In genomic region chr2:110134025-110134424, GRCh38 we compare ENCODE assay signal across 16 cellular contexts. TPM values are rescaled to one million over a fixed set of nuclear protein-coding genes. Genes with fewer than 3 reads are reported as not detected.
A peak's percentile ranks its signal among the peaks of the same experiment; 100 is the strongest.
DNase-seq lines count a peak whose midpoint lies in the region; ATAC-seq lines count a peak whose summit lies in the region.
"Had no signal": no experiment of that assay in that cellular context is flagged by ENCODE, and none has a peak within 500 bp of the region (broad histone marks: within the 10 kb centered on the region; RNA-seq: fewer than 3 reads in every experiment).

No MANE protein-coding gene starts in this region.

- no peaks in the 10 kb centered on the region for H3K4me1 Mint-ChIP-seq in activated T-cell treated with anti-CD3 and anti-CD28 coated beads, Interleukin-2, amount 50 U/mL, for 4 hours (ENCODE audit: low read depth)
- H3K4me1 Mint-ChIP-seq in activated naive CD4-positive, alpha-beta T cell treated with anti-CD3 and anti-CD28 coated beads, Interleukin-2, amount 50 U/mL, for 24 hours: peaks cover 3% of the 10 kb centered on the region
- no peaks in the 10 kb centered on the region for H3K4me1 Mint-ChIP-seq in stimulated activated effector memory CD8-positive, alpha-beta T cell treated with anti-CD3 and anti-CD28 coated beads, Interleukin-12 subunit alpha, Interleukin-12 subunit beta, amount 100 ng/mL, for 72 hours
- H3K4me1 Mint-ChIP-seq: CD4-positive, alpha-beta memory T cell; GM23338; H9 had no signal

- H3K36me3 Mint-ChIP-seq in activated T-cell treated with anti-CD3 and anti-CD28 coated beads, Interleukin-2, amount 50 U/mL, for 4 hours (ENCODE audit: insufficient read depth): peaks cover 5% of the 10 kb centered on the region
- peaks cover 5% of the 10 kb centered on the region for H3K36me3 Mint-ChIP-seq in activated naive CD4-positive, alpha-beta T cell treated with anti-CD3 and anti-CD28 coated beads, Interleukin-2, amount 50 U/mL, for 24 hours
- H3K36me3 Mint-ChIP-seq in stimulated activated effector memory CD8-positive, alpha-beta T cell treated with anti-CD3 and anti-CD28 coated beads, Interleukin-12 subunit alpha, Interleukin-12 subunit beta, amount 100 ng/mL, for 72 hours: no peaks in the 10 kb centered on the region

- no peak overlapping the region for H3K4me3 Mint-ChIP-seq in activated T-cell treated with anti-CD3 and anti-CD28 coated beads, Interleukin-2, amount 50 U/mL, for 4 hours
- H3K4me3 Mint-ChIP-seq in activated naive CD4-positive, alpha-beta T cell treated with anti-CD3 and anti-CD28 coated beads, Interleukin-2, amount 50 U/mL, for 24 hours: no peak overlapping the region
- no peak overlapping the region for H3K4me3 Mint-ChIP-seq in stimulated activated effector memory CD8-positive, alpha-beta T cell treated with anti-CD3 and anti-CD28 coated beads, Interleukin-12 subunit alpha, Interleukin-12 subunit beta, amount 100 ng/mL, for 72 hours
- H3K4me3 Mint-ChIP-seq: CD4-positive, alpha-beta memory T cell; GM23338; H9 had no signal

- peaks cover 29% of the 10 kb centered on the region for H3K9me3 Mint-ChIP-seq in activated T-cell treated with anti-CD3 and anti-CD28 coated beads, Interleukin-2, amount 50 U/mL, for 4 hours
- peaks cover 7% of the 10 kb centered on the region for H3K9me3 Mint-ChIP-seq in activated naive CD4-positive, alpha-beta T cell treated with anti-CD3 and anti-CD28 coated beads, Interleukin-2, amount 50 U/mL, for 24 hours
- peaks cover 5% of the 10 kb centered on the region for H3K9me3 Mint-ChIP-seq in stimulated activated effector memory CD8-positive, alpha-beta T cell treated with anti-CD3 and anti-CD28 coated beads, Interleukin-12 subunit alpha, Interleukin-12 subunit beta, amount 100 ng/mL, for 72 hours

- DNase-seq in activated T-cell treated with anti-CD3 and anti-CD28 coated beads, Interleukin-2, amount 50 U/mL, for 4 hours: no peak
- DNase-seq in activated T-cell treated with anti-CD3 and anti-CD28 coated beads, Interleukin-2, amount 50 U/mL, for 1 hour: no peak
- no peak for DNase-seq in activated naive CD4-positive, alpha-beta T cell treated with anti-CD3 and anti-CD28 coated beads, Interleukin-2, amount 50 U/mL, for 16 hours
- no peak for DNase-seq in stimulated activated effector memory CD8-positive, alpha-beta T cell treated with anti-CD3 and anti-CD28 coated beads, Interleukin-12 subunit alpha, Interleukin-12 subunit beta, amount 100 ng/mL, for 72 hours (ENCODE audit: low spot score in 2 of 2)
- DNase-seq: C1 segment of cervical spinal cord; Calu3; CD4-positive, alpha-beta memory T cell; COR-L47; DMS53; DMS79 treated with DMSO at 0.1 percent for 48 hours; GF-D8; H9 had no signal

- peak overlapping the region; percentile 73 for H3K27ac Mint-ChIP-seq in activated naive CD4-positive, alpha-beta T cell treated with anti-CD3 and anti-CD28 coated beads, Interleukin-2, amount 50 U/mL, for 24 hours
- no peak overlapping the region for H3K27ac Mint-ChIP-seq in stimulated activated effector memory CD8-positive, alpha-beta T cell treated with anti-CD3 and anti-CD28 coated beads, Interleukin-12 subunit alpha, Interleukin-12 subunit beta, amount 100 ng/mL, for 72 hours
- H3K27ac Mint-ChIP-seq: CD4-positive, alpha-beta memory T cell; GM23338; H9 had no signal

- peak; percentile 65 to 67 for ATAC-seq in activated T-cell treated with anti-CD3 and anti-CD28 coated beads, Interleukin-2, amount 50 U/mL, for 4 hours
- ATAC-seq in stimulated activated effector memory CD8-positive, alpha-beta T cell treated with anti-CD3 and anti-CD28 coated beads, Interleukin-12 subunit alpha, Interleukin-12 subunit beta, amount 100 ng/mL, for 72 hours: peak; percentile 74
- no peak for ATAC-seq in HG03571 (IDR thresholded peaks at IDR 0.05; ENCODE audit: unreplicated experiment)
- ATAC-seq: GM23338, HCT116 had no signal

- H3K27me3 Mint-ChIP-seq in activated T-cell treated with anti-CD3 and anti-CD28 coated beads, Interleukin-2, amount 50 U/mL, for 4 hours (ENCODE audit: low read depth): peaks cover 2% of the 10 kb centered on the region
- H3K27me3 Mint-ChIP-seq in activated naive CD4-positive, alpha-beta T cell treated with anti-CD3 and anti-CD28 coated beads, Interleukin-2, amount 50 U/mL, for 24 hours: peaks cover 2% of the 10 kb centered on the region

RNA-seq across cellular contexts. Expression of gene MALL, which starts 18.4 kb away (rescaled TPM):
- total RNA-seq in activated T-cell treated with anti-CD3 and anti-CD28 coated beads, Interleukin-2, amount 50 U/mL, for 4 hours: under 1 TPM; 0.34 to 0.78 (median 0.54) TPM
- total RNA-seq: CD4-positive, alpha-beta memory T cell had no signal
